In genomic region chr2:168538534-168538933, GRCh38 we compare ENCODE assay signal across 22 cellular contexts.
A peak's percentile ranks its signal among the peaks of the same experiment; 100 is the strongest.
DNase-seq lines count a peak whose midpoint lies in the region; ATAC-seq, FAIRE-seq and TF ChIP-seq lines count a peak whose summit lies in the region.
"Had no signal": no experiment of that assay in that cellular context is flagged by ENCODE, and none has a peak within 500 bp of the region (broad histone marks: within the 10 kb centered on the region; RNA-seq: fewer than 3 reads in every experiment).

No MANE protein-coding gene starts in this region.

- peaks cover 18 to 33% of the 10 kb centered on the region in 2 donors for H3K4me1 Mint-ChIP-seq in natural killer cell treated with Interleukin-12 subunit alpha and Interleukin-12 subunit beta and Interleukin-15 and Interleukin-18, amount 100 ng/mL, for 72 hours (ENCODE audit: low read depth in 2 of 2)
- H3K4me1 Mint-ChIP-seq in natural killer cell (peaks cover 36 to 54% of the 10 kb centered on the region in 2 donors), type B pancreatic cell (ENCODE audit: unreplicated experiment) (peaks cover 4% of the 10 kb centered on the region)
- H3K4me1 Mint-ChIP-seq: neural progenitor cell had no signal

- H3K4me3 Mint-ChIP-seq in natural killer cell treated with Interleukin-12 subunit alpha and Interleukin-12 subunit beta and Interleukin-15 and Interleukin-18, amount 100 ng/mL, for 72 hours: peak overlapping the region; percentile 34
- H3K4me3 Mint-ChIP-seq in natural killer cell (no peak overlapping the region), type B pancreatic cell (no peak overlapping the region)
- H3K4me3 Mint-ChIP-seq: neural progenitor cell, T-cell had no signal

- intact Hi-C loops in natural killer cell (cut with micrococcal nuclease): no loop called here

- peaks cover 28% of the 10 kb centered on the region for H3K36me3 Mint-ChIP-seq in natural killer cell treated with Interleukin-12 subunit alpha and Interleukin-12 subunit beta and Interleukin-15 and Interleukin-18, amount 100 ng/mL, for 72 hours
- H3K36me3 Mint-ChIP-seq in natural killer cell (peaks cover 29% of the 10 kb centered on the region), type B pancreatic cell (peaks cover 28% of the 10 kb centered on the region)

- H3K36me3 ChIP-seq in bronchial epithelial cell (ENCODE audit: control insufficient read depth, insufficient read depth, low read length): peaks cover 2% of the 10 kb centered on the region

- peak overlapping the region; percentile 31 to 82 for H3K27ac Mint-ChIP-seq in natural killer cell treated with Interleukin-12 subunit alpha and Interleukin-12 subunit beta and Interleukin-15 and Interleukin-18, amount 100 ng/mL, for 72 hours
- H3K27ac Mint-ChIP-seq in natural killer cell (peak overlapping the region in 1 of 2 donors; percentile 7), type B pancreatic cell (no peak overlapping the region)
- H3K27ac Mint-ChIP-seq: neural progenitor cell had no signal

- no peak overlapping the region for H3K4me3 ChIP-seq in bronchial epithelial cell (ENCODE audit: low read depth, low read length)
- H3K4me3 ChIP-seq: MG63, neural progenitor cell, testis had no signal

- H3K27me3 ChIP-seq in bronchial epithelial cell (ENCODE audit: control insufficient read depth, insufficient read depth, low read length): no peaks in the 10 kb centered on the region
- H3K27me3 ChIP-seq: MG63, neural progenitor cell, testis had no signal

- no peak for DNase-seq in natural killer cell treated with Interleukin-12 subunit alpha and Interleukin-12 subunit beta and Interleukin-15 and Interleukin-18, amount 100 ng/mL, for 72 hours (ENCODE audit: low spot score)
- DNase-seq in natural killer cell (no peak), NCI-H226 (peak; percentile 29), bronchial epithelial cell (ENCODE audit: low read depth) (peak; percentile 55), type B pancreatic cell (ENCODE audit: extremely low spot score, unreplicated experiment) (no peak), nucleus accumbens (lab: John Stamatoyannopoulos, UW) (no peak), COLO668 (lab: John Stamatoyannopoulos, UW; ENCODE audit: unreplicated experiment) (no peak)
- DNase-seq in activated CD4-positive, CD25-positive, alpha-beta regulatory T cell treated with anti-CD3 and anti-CD28 coated beads, Interleukin-2, amount 50 U/mL, for 72 hours: no peak
- DNase-seq: activated CD8-positive, alpha-beta memory T cell treated with anti-CD3 and anti-CD28 coated beads for 24 hours; activated effector memory CD4-positive, alpha-beta T cell treated with anti-CD3 and anti-CD28 coated beads, Interleukin-2, amount 50 U/mL, for 16 hours; AML-193; foreskin melanocyte; GOT3; MG63; midbrain; NCI-H1694; NCI-H345; Right ventricle myocardium superior; T-cell; testis had no signal

- TF ChIP-seq CTCF in natural killer cell (IDR thresholded peaks at IDR 0.05) (no peak), bronchial epithelial cell (IDR thresholded peaks at IDR 0.05; ENCODE audit: insufficient read depth, low read length, severe bottlenecking) (no peak), type B pancreatic cell (conservative IDR thresholded peaks at IDR 0.05) (no peak)

- ATAC-seq in natural killer cell treated with Interleukin-12 subunit alpha and Interleukin-12 subunit beta and Interleukin-15 and Interleukin-18, amount 100 ng/mL, for 72 hours: peak in 1 of 2 donors; percentile 51
- no peak for ATAC-seq in natural killer cell
- ATAC-seq: T-cell had no signal

- FAIRE-seq in bronchial epithelial cell (lab: Jason Lieb, UNC): no peak
- FAIRE-seq: colon had no signal

- H3K9me3 Mint-ChIP-seq in natural killer cell treated with Interleukin-12 subunit alpha and Interleukin-12 subunit beta and Interleukin-15 and Interleukin-18, amount 100 ng/mL, for 72 hours: peaks cover 13% of the 10 kb centered on the region
- H3K9me3 Mint-ChIP-seq in natural killer cell (peaks cover 4% of the 10 kb centered on the region in 2 donors), type B pancreatic cell (peaks cover 16% of the 10 kb centered on the region)

- H3K27me3 Mint-ChIP-seq in natural killer cell treated with Interleukin-12 subunit alpha and Interleukin-12 subunit beta and Interleukin-15 and Interleukin-18, amount 100 ng/mL, for 72 hours: no peaks in the 10 kb centered on the region
- H3K27me3 Mint-ChIP-seq in natural killer cell (ENCODE audit: low read depth in 2 of 2) (no peaks in the 10 kb centered on the region), type B pancreatic cell (no peaks in the 10 kb centered on the region)
- H3K27me3 Mint-ChIP-seq: T-cell had no signal

Comparison
In these comparisons a context has a peak if more than half of its experiments do, and no peak if none do; other contexts are left out.
1. DNase-seq: peak in NCI-H226 (single experiment) and bronchial epithelial cell (single experiment); none in natural killer cell treated with Interleukin-12 subunit alpha and Interleukin-12 subunit beta and Interleukin-15 and Interleukin-18, amount 100 ng/mL, for 72 hours (single experiment), natural killer cell (single experiment), type B pancreatic cell (single experiment), nucleus accumbens (0 of 56), COLO668 (single experiment) and activated CD4-positive, CD25-positive, alpha-beta regulatory T cell treated with anti-CD3 and anti-CD28 coated beads, Interleukin-2, amount 50 U/mL, for 72 hours (single experiment).